13 cellular contexts compared by ENCODE assay signal in genomic region chr22:37098976-37099577, GRCh38. TPM values are rescaled to one million over a fixed set of nuclear protein-coding genes. Genes with fewer than 3 reads are reported as not detected.
DNase-seq lines count a peak whose midpoint lies in the region; ATAC-seq, FAIRE-seq and TF ChIP-seq lines count a peak whose summit lies in the region.
"Had no signal": no experiment of that assay in that cellular context is flagged by ENCODE, and none has a peak within 500 bp of the region (broad histone marks: within the 10 kb centered on the region; RNA-seq: fewer than 3 reads in every experiment).

No MANE protein-coding gene starts in this region.

- no peak for DNase-seq in BE2C
- peak; percentile 13 for DNase-seq in OCI-LY7 (ENCODE audit: low spot score)
- no peak for DNase-seq in foreskin fibroblast
- no peak for DNase-seq in D721Med (ENCODE audit: insufficient read length, low spot score)
- no peak for DNase-seq in NCI-H2171 treated with DMSO at 0.1 percent for 48 hours (lab: John Stamatoyannopoulos, UW)
- DNase-seq: activated T-cell treated with anti-CD3 and anti-CD28 coated beads, Interleukin-2, amount 50 U/mL, for 1 hour; midbrain; NCI-H226; stimulated activated naive CD8-positive, alpha-beta T cell treated with anti-CD3 and anti-CD28 coated beads, Interleukin-15, amount 100 ng/mL, for 72 hours had no signal

- no peaks in the 10 kb centered on the region for H3K79me2 ChIP-seq in OCI-LY7 (ENCODE audit: insufficient read depth, low read depth, low read length)

- no peak overlapping the region for H3K4me2 ChIP-seq in OCI-LY7 (ENCODE audit: low read length)

- no peak for FAIRE-seq in D721Med (lab: Jason Lieb, UNC)
- FAIRE-seq: colon had no signal

- H2AFZ ChIP-seq in OCI-LY7 (ENCODE audit: low read length): no peak overlapping the region

- H3K27me3 ChIP-seq in BE2C: no peaks in the 10 kb centered on the region

- POLR2A ChIA-PET in OCI-LY7 (lab: Charles Lee): no interaction called here

- 0 out of 2 replicates have a peak, but pooled peaks cover 3% of the 10 kb centered on the region for H4K20me1 ChIP-seq in OCI-LY7 (ENCODE audit: insufficient read depth, low read length)

- TF ChIP-seq CTCF in BE2C (IDR thresholded peaks at IDR 0.05; ENCODE audit: low read depth, low read length) (peak; percentile 24; the same call in 1 of the 2 replicates), GM12872 (IDR thresholded peaks at IDR 0.05; ENCODE audit: insufficient read depth, low read depth, low read length) (peak; percentile 37; the same call in 2 of the 3 replicates), OCI-LY7 (conservative IDR thresholded peaks at IDR 0.05; ENCODE audit: low read length) (peak; percentile 60), foreskin fibroblast (IDR thresholded peaks at IDR 0.05; ENCODE audit: low read depth, low read length) (peak; percentile 3), D721Med (IDR thresholded peaks at IDR 0.05; ENCODE audit: insufficient read depth, missing control alignments) (no peak)

- no peak overlapping the region for H3K27ac ChIP-seq in OCI-LY7 (ENCODE audit: low read depth, low read length, poor library complexity, severe bottlenecking)

- intact Hi-C loops in OCI-LY7 (cut with micrococcal nuclease; ENCODE audit: unreplicated experiment): no loop called here

- ATAC-seq in HG03025 (IDR thresholded peaks at IDR 0.05; ENCODE audit: low FRiP score, unreplicated experiment) (no peak), HG02938 (IDR thresholded peaks at IDR 0.05; ENCODE audit: unreplicated experiment) (no peak)
- ATAC-seq: stimulated activated naive CD8-positive, alpha-beta T cell treated with anti-CD3 and anti-CD28 coated beads, Interleukin-15, amount 100 ng/mL, for 72 hours had no signal

- H3K4me3 ChIP-seq in BE2C (ENCODE audit: low read depth, low read length) (no peak overlapping the region), OCI-LY7 (ENCODE audit: low read depth, low read length, poor library complexity, severe bottlenecking) (no peak overlapping the region), foreskin fibroblast (ENCODE audit: low read depth in 1 of 2, low read length in 2 of 2) (no peak overlapping the region)

- H3K9me3 ChIP-seq in BE2C: no peaks in the 10 kb centered on the region
- H3K9me3 ChIP-seq in OCI-LY7 (ENCODE audit: low read length): no peaks in the 10 kb centered on the region

- CTCF ChIA-PET in OCI-LY7 (lab: Charles Lee; ENCODE audit: unreplicated experiment): no interaction called here

- H3K4me1 ChIP-seq in BE2C (0 out of 2 replicates have a peak, but pooled peaks cover 3% of the 10 kb centered on the region), OCI-LY7 (ENCODE audit: insufficient read depth, low read length, poor library complexity, severe bottlenecking) (no peaks in the 10 kb centered on the region)

- BruUV-seq in OCI-LY7 (replicated peaks; lab: Mats Ljungman, UMichigan): no TSS peak

- H3K36me3 ChIP-seq in BE2C (no peaks in the 10 kb centered on the region), OCI-LY7 (ENCODE audit: insufficient read depth, low read length) (no peaks in the 10 kb centered on the region)

- H3K9me2 ChIP-seq in OCI-LY7 (ENCODE audit: insufficient read depth, low read length): no peaks in the 10 kb centered on the region

RNA-seq across cellular contexts. Expression of gene TMPRSS6, which starts 10.4 kb away (rescaled TPM):
- polyA plus RNA-seq in BE2C (2012; ENCODE audit: insufficient read depth, insufficient read length, low read depth): 0.74 TPM
- total RNA-seq in OCI-LY7 (2014; rRNA removed; shearing (Covaris generic)): not detected in 2 replicates
- not detected in 2 replicates for total RNA-seq in OCI-LY7 (2022)

RNA-seq across cellular contexts. Expression of gene KCTD17, which starts 47.5 kb away (rescaled TPM):
- 105 TPM for polyA plus RNA-seq in BE2C (2012; ENCODE audit: insufficient read depth, insufficient read length, low read depth)
- total RNA-seq in OCI-LY7 (2014; rRNA removed; shearing (Covaris generic)): 17.7 and 20.3 TPM in 2 replicates
- total RNA-seq in OCI-LY7 (2022): 21.7 and 22.0 TPM in 2 replicates

RNA-seq across cellular contexts. Expression of gene IL2RB, which starts 50.6 kb away (rescaled TPM):
- 1.8 TPM for polyA plus RNA-seq in BE2C (2012; ENCODE audit: insufficient read depth, insufficient read length, low read depth)
- not detected in 2 replicates for total RNA-seq in OCI-LY7 (2014; rRNA removed; shearing (Covaris generic))
- not detected in 2 replicates for total RNA-seq in OCI-LY7 (2022)
